ENCODE assay signal across 18 cellular contexts in genomic region chr20:57647933-57648785, GRCh38. TPM values are rescaled to one million over a fixed set of nuclear protein-coding genes. Genes with fewer than 3 reads are reported as not detected.
"Had no signal": no experiment of that assay in that cellular context is flagged by ENCODE, and none has a peak within 500 bp of the region (broad histone marks: within the 10 kb centered on the region; RNA-seq: fewer than 3 reads in every experiment).

No MANE protein-coding gene starts in this region.

- H3K27me3 ChIP-seq: heart left ventricle, right atrium auricular region, transverse colon had no signal

- H3K4me1 ChIP-seq: right atrium auricular region, transverse colon had no signal

- H3K27ac Mint-ChIP-seq: activated naive CD8-positive, alpha-beta T cell treated with anti-CD3 and anti-CD28 coated beads for 36 hours had no signal

- DNase-seq: activated CD4-positive, alpha-beta T cell treated with anti-CD3 and anti-CD28 coated beads for 1 hour; activated CD4-positive, alpha-beta T cell treated with anti-CD3 and anti-CD28 coated beads, Interleukin-2, amount 50 U/mL, for 4 hours; activated gamma-delta T cell treated with Interleukin-2 at 50 U/mL for 16 hours; activated naive CD8-positive, alpha-beta T cell treated with anti-CD3 and anti-CD28 coated beads for 36 hours; activated T-cell treated with anti-CD3 and anti-CD28 coated beads, Interleukin-2, amount 50 U/mL, for 4 hours; amygdala; cerebellar nuclear complex; effector CD8-positive, alpha-beta T cell; foreskin melanocyte; heart left ventricle; naive B cell; stimulated activated CD4-positive, alpha-beta T cell treated with anti-CD3 and anti-CD28 coated beads, Interleukin-4, amount 100 ng/mL, for 4 hours; stimulated activated CD8-positive, alpha-beta memory T cell treated with anti-CD3 and anti-CD28 coated beads, Interleukin-4, amount 100 ng/mL, for 48 hours; stimulated activated naive CD8-positive, alpha-beta T cell treated with anti-CD3 and anti-CD28 coated beads, Interleukin-15, Interleukin-2, amounts not matched to agents 100 U/mL and 50 U/mL, for 24 hours; transverse colon had no signal

- H3K27ac ChIP-seq: heart left ventricle, right atrium auricular region, transverse colon had no signal

- H3K4me1 Mint-ChIP-seq: activated naive CD8-positive, alpha-beta T cell treated with anti-CD3 and anti-CD28 coated beads for 36 hours; brain had no signal

- ATAC-seq: activated T-cell treated with anti-CD3 and anti-CD28 coated beads, Interleukin-2, amount 50 U/mL, for 4 hours; stimulated activated naive CD8-positive, alpha-beta T cell treated with anti-CD3 and anti-CD28 coated beads, Interleukin-15, Interleukin-2, amounts not matched to agents 100 U/mL and 50 U/mL, for 24 hours had no signal

- H3K4me3 Mint-ChIP-seq: activated naive CD8-positive, alpha-beta T cell treated with anti-CD3 and anti-CD28 coated beads for 36 hours; activated T-cell treated with anti-CD3 and anti-CD28 coated beads, Interleukin-2, amount 50 U/mL, for 4 hours; brain; naive B cell had no signal

- H3K36me3 ChIP-seq: transverse colon had no signal

- H3K4me3 ChIP-seq: heart left ventricle, right atrium auricular region, transverse colon had no signal

- H3K36me3 Mint-ChIP-seq: activated naive CD8-positive, alpha-beta T cell treated with anti-CD3 and anti-CD28 coated beads for 36 hours had no signal

RNA-seq across cellular contexts. Expression of gene ZBP1, which starts 27.9 kb away (rescaled TPM):
- total RNA-seq: fibroblast of lung, right atrium auricular region had no signal
- polyA plus RNA-seq: fibroblast of lung had no signal
